10 cellular contexts compared by ENCODE assay signal in genomic region chr13:77022341-77022740, GRCh38. TPM values are rescaled to one million over a fixed set of nuclear protein-coding genes. Genes with fewer than 3 reads are reported as not detected.
A peak's percentile ranks its signal among the peaks of the same experiment; 100 is the strongest.
DNase-seq lines count a peak whose midpoint lies in the region; TF ChIP-seq lines count a peak whose summit lies in the region.
"Had no signal": no experiment of that assay in that cellular context is flagged by ENCODE, and none has a peak within 500 bp of the region (broad histone marks: within the 10 kb centered on the region; RNA-seq: fewer than 3 reads in every experiment).

No MANE protein-coding gene starts in this region.

- H3K9me3 Mint-ChIP-seq in activated naive CD4-positive, alpha-beta T cell treated with anti-CD3 and anti-CD28 coated beads, Interleukin-2, amount 10 ng/mL, durations not matched to agents 7 days and 5 days, result no peaks in the 10 kb centered on the region
- H3K9me3 Mint-ChIP-seq in activated T-helper 1 cell treated with anti-CD3 and anti-CD28 coated beads, Interleukin-12 subunit alpha, Interleukin-12 subunit beta, Interleukin-2, Interleukin-4 antibody, amounts not matched to agents 30 ng/mL and 10 ng/mL and 1 ng/mL, durations not matched to agents 14 hours and 24 hours and 36 hours, result no peaks in the 10 kb centered on the region

- CTCF ChIA-PET in activated naive CD4-positive, alpha-beta T cell treated with anti-CD3 and anti-CD28 coated beads, Interleukin-2, amount 10 ng/mL, durations not matched to agents 7 days and 5 days (lab: Charles Lee), result interaction anchor here (1.3 kb wide), 1 partner anchor 29 kb away, joined by 3 read pairs; no protein-coding TSS in a partner anchor

- H3K4me1 ChIP-seq in tibial artery, result peaks cover 0 to 77% (median 49%) of the 10 kb centered on the region in 4 donors

- H3K27ac Mint-ChIP-seq in activated naive CD4-positive, alpha-beta T cell treated with anti-CD3 and anti-CD28 coated beads, Interleukin-2, amount 10 ng/mL, durations not matched to agents 7 days and 5 days, result peak overlapping the region; percentile 45
- H3K27ac Mint-ChIP-seq in activated T-helper 1 cell treated with anti-CD3 and anti-CD28 coated beads, Interleukin-12 subunit alpha, Interleukin-12 subunit beta, Interleukin-2, Interleukin-4 antibody, amounts not matched to agents 30 ng/mL and 10 ng/mL and 1 ng/mL, durations not matched to agents 14 hours and 24 hours and 36 hours, result no peak overlapping the region

- peaks cover 9% of the 10 kb centered on the region for H3K27me3 Mint-ChIP-seq in activated naive CD4-positive, alpha-beta T cell treated with anti-CD3 and anti-CD28 coated beads, Interleukin-2, amount 10 ng/mL, durations not matched to agents 7 days and 5 days
- H3K27me3 Mint-ChIP-seq in activated T-helper 1 cell treated with anti-CD3 and anti-CD28 coated beads, Interleukin-12 subunit alpha, Interleukin-12 subunit beta, Interleukin-2, Interleukin-4 antibody, amounts not matched to agents 30 ng/mL and 10 ng/mL and 1 ng/mL, durations not matched to agents 14 hours and 24 hours and 36 hours (ENCODE audit: insufficient read depth), result no peaks in the 10 kb centered on the region

- TF ChIP-seq CTCF in tibial artery (IDR thresholded peaks at IDR 0.05), result no peak

- no peak overlapping the region for H3K4me3 Mint-ChIP-seq in activated naive CD4-positive, alpha-beta T cell treated with anti-CD3 and anti-CD28 coated beads, Interleukin-2, amount 10 ng/mL, durations not matched to agents 7 days and 5 days
- peak overlapping the region; percentile 2 for H3K4me3 Mint-ChIP-seq in activated T-helper 1 cell treated with anti-CD3 and anti-CD28 coated beads, Interleukin-12 subunit alpha, Interleukin-12 subunit beta, Interleukin-2, Interleukin-4 antibody, amounts not matched to agents 30 ng/mL and 10 ng/mL and 1 ng/mL, durations not matched to agents 14 hours and 24 hours and 36 hours

- peaks cover 40% of the 10 kb centered on the region for H3K36me3 Mint-ChIP-seq in activated naive CD4-positive, alpha-beta T cell treated with anti-CD3 and anti-CD28 coated beads, Interleukin-2, amount 10 ng/mL, durations not matched to agents 7 days and 5 days
- H3K36me3 Mint-ChIP-seq in activated T-helper 1 cell treated with anti-CD3 and anti-CD28 coated beads, Interleukin-12 subunit alpha, Interleukin-12 subunit beta, Interleukin-2, Interleukin-4 antibody, amounts not matched to agents 30 ng/mL and 10 ng/mL and 1 ng/mL, durations not matched to agents 14 hours and 24 hours and 36 hours (ENCODE audit: low read depth), result peaks cover 26% of the 10 kb centered on the region

- peak overlapping the region; percentile 94 to 100 for H3K4me3 ChIP-seq in tibial artery

- DNase-seq in activated naive CD4-positive, alpha-beta T cell treated with anti-CD3 and anti-CD28 coated beads, Interleukin-2, amount 10 ng/mL, durations not matched to agents 7 days and 5 days, result no peak
- DNase-seq in activated naive CD4-positive, alpha-beta T cell treated with anti-CD3 and anti-CD28 coated beads, Interleukin-2, amount 50 U/mL, for 16 hours, result no peak
- no peak for DNase-seq in activated T-helper 1 cell treated with anti-CD3 and anti-CD28 coated beads, Interleukin-12 subunit alpha, Interleukin-12 subunit beta, Interleukin-2, Interleukin-4 antibody, amounts not matched to agents 30 ng/mL and 10 ng/mL and 1 ng/mL, durations not matched to agents 14 hours and 24 hours and 36 hours (ENCODE audit: low spot score)
- DNase-seq in iris pigment epithelial cell (ENCODE audit: low read depth) (peak; percentile 93), tibial artery (no peak), cerebellar cortex (ENCODE audit: low spot score) (no peak), midbrain (lab: John Stamatoyannopoulos, UW) (no peak), anterior cingulate cortex (lab: John Stamatoyannopoulos, UW) (no peak)
- DNase-seq: NCI-H187 treated with DMSO at 0.1 percent for 48 hours, SHP77 had no signal

- H3K9me3 ChIP-seq in tibial artery, result no peaks in the 10 kb centered on the region

- peak overlapping the region; percentile 83 to 97 for H3K27ac ChIP-seq in tibial artery

- peaks cover 57% of the 10 kb centered on the region for H3K4me1 Mint-ChIP-seq in activated naive CD4-positive, alpha-beta T cell treated with anti-CD3 and anti-CD28 coated beads, Interleukin-2, amount 10 ng/mL, durations not matched to agents 7 days and 5 days
- H3K4me1 Mint-ChIP-seq in activated T-helper 1 cell treated with anti-CD3 and anti-CD28 coated beads, Interleukin-12 subunit alpha, Interleukin-12 subunit beta, Interleukin-2, Interleukin-4 antibody, amounts not matched to agents 30 ng/mL and 10 ng/mL and 1 ng/mL, durations not matched to agents 14 hours and 24 hours and 36 hours (ENCODE audit: low read depth), result peaks cover 58% of the 10 kb centered on the region

- no peaks in the 10 kb centered on the region for H3K27me3 ChIP-seq in tibial artery

- intact Hi-C loops in activated T-helper 1 cell treated with anti-CD3 and anti-CD28 coated beads, Interleukin-12 subunit alpha, Interleukin-12 subunit beta, Interleukin-2, Interleukin-4 antibody, amounts not matched to agents 30 ng/mL and 10 ng/mL and 1 ng/mL, durations not matched to agents 14 hours and 24 hours and 36 hours (cut with micrococcal nuclease), result no loop called here
- intact Hi-C loops in tibial artery (cut with DNase I; ENCODE audit: low total_unique reads), result no loop called here

- H3K36me3 ChIP-seq in tibial artery, result peaks cover 8 to 22% (median 10%) of the 10 kb centered on the region in 3 donors

RNA-seq across cellular contexts. Expression of gene FBXL3, which starts 4.6 kb away (rescaled TPM):
- total RNA-seq in activated T-helper 1 cell treated with anti-CD3 and anti-CD28 coated beads, Interleukin-12 subunit alpha, Interleukin-12 subunit beta, Interleukin-2, Interleukin-4 antibody, amounts not matched to agents 30 ng/mL and 10 ng/mL and 1 ng/mL, durations not matched to agents 14 hours and 24 hours and 36 hours, result 40.1 and 40.8 TPM in 2 replicates

RNA-seq across cellular contexts. Expression of gene CLN5, which starts 30.5 kb away (rescaled TPM):
- total RNA-seq in activated T-helper 1 cell treated with anti-CD3 and anti-CD28 coated beads, Interleukin-12 subunit alpha, Interleukin-12 subunit beta, Interleukin-2, Interleukin-4 antibody, amounts not matched to agents 30 ng/mL and 10 ng/mL and 1 ng/mL, durations not matched to agents 14 hours and 24 hours and 36 hours, result 14.2 and 16.9 TPM in 2 replicates
